In the genomic region with DNA sequence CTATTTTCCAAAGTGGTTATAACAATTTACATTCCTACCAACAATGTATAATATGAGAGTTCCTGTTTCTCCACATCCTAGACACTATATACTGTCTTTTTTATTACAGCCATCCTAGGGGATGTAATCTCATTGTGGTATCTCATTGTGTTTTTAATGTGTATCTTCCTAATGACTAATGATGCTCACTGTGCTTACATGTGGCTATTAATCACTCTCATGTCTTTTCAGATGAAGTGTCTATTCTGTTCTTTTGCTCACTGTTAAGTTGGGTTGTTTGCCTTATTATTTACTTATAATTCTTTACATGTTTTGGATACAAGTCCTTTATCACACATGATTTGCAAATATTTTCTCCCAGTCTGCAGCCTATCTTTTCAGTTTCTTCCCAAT, we compare ENCODE assay signal across 28 cellular contexts.
DNase-seq lines count a peak whose midpoint lies in the region; ATAC-seq and TF ChIP-seq lines count a peak whose summit lies in the region.
"Had no signal": no experiment of that assay in that cellular context is flagged by ENCODE, and none has a peak within 500 bp of the region (broad histone marks: within the 10 kb centered on the region; RNA-seq: fewer than 3 reads in every experiment).

No MANE protein-coding gene starts in this region.

- CTCF ChIA-PET in WTC11 (lab: Charles Lee): no interaction called here

- H3K4me1 ChIP-seq in mesenchymal stem cell (ENCODE audit: control insufficient read depth, insufficient read depth, low read depth, low read length): no peaks in the 10 kb centered on the region

- H3K27me3 Mint-ChIP-seq in WTC11 (ENCODE audit: low read depth): no peaks in the 10 kb centered on the region
- H3K27me3 Mint-ChIP-seq: activated naive CD8-positive, alpha-beta T cell treated with anti-CD3 and anti-CD28 coated beads, Interleukin-2, amount 50 U/mL, for 24 hours; brain; CD4-positive, alpha-beta T cell; naive B cell; stimulated activated naive CD8-positive, alpha-beta T cell treated with anti-CD3 and anti-CD28 coated beads, Interleukin-15, Interleukin-2, amounts not matched to agents 100 ng/mL and 50 ng/mL, for 24 hours had no signal

- no peak overlapping the region for H4K91ac ChIP-seq in mesenchymal stem cell (ENCODE audit: low read length)

- H2BK15ac ChIP-seq in mesenchymal stem cell (ENCODE audit: low read depth, poor library complexity, severe bottlenecking): no peak overlapping the region

- H3K14ac ChIP-seq in mesenchymal stem cell (ENCODE audit: low read length in 2 of 2): no peak overlapping the region

- no peaks in the 10 kb centered on the region for H3K79me1 ChIP-seq in mesenchymal stem cell (replicated peaks; ENCODE audit: low read length, poor library complexity, severe bottlenecking)

- H3K9ac ChIP-seq in mesenchymal stem cell (ENCODE audit: low read length): no peak overlapping the region

- H3K27me3 ChIP-seq in mesenchymal stem cell (ENCODE audit: control insufficient read depth in 1 of 2, insufficient read depth in 1 of 2, low read length in 2 of 2): no peaks in the 10 kb centered on the region
- H3K27me3 ChIP-seq: esophagus muscularis mucosa, thyroid gland had no signal

- no peak overlapping the region for H3K4me2 ChIP-seq in mesenchymal stem cell (ENCODE audit: low read length, poor library complexity, severe bottlenecking)
- H3K4me2 ChIP-seq: smooth muscle cell had no signal

- TF ChIP-seq CTCF in WTC11 (IDR thresholded peaks at IDR 0.05): no peak

- H3K27ac Mint-ChIP-seq in WTC11: no peak overlapping the region
- H3K27ac Mint-ChIP-seq: activated naive CD8-positive, alpha-beta T cell treated with anti-CD3 and anti-CD28 coated beads, Interleukin-2, amount 50 U/mL, for 24 hours; brain; CD4-positive, alpha-beta T cell; stimulated activated naive CD8-positive, alpha-beta T cell treated with anti-CD3 and anti-CD28 coated beads, Interleukin-15, Interleukin-2, amounts not matched to agents 100 ng/mL and 50 ng/mL, for 24 hours had no signal

- no peak overlapping the region for H3K23ac ChIP-seq in mesenchymal stem cell (ENCODE audit: low read length in 2 of 2)

- POLR2A ChIA-PET in WTC11 (lab: Charles Lee): no interaction called here

- no peak overlapping the region for H2BK120ac ChIP-seq in mesenchymal stem cell (ENCODE audit: low read depth, low read length)

- no peak overlapping the region for H4K8ac ChIP-seq in mesenchymal stem cell (ENCODE audit: low read length)

- H3K36me3 Mint-ChIP-seq in WTC11: no peaks in the 10 kb centered on the region

- H2BK5ac ChIP-seq in mesenchymal stem cell (ENCODE audit: low read depth, low read length, poor library complexity, severe bottlenecking): no peak overlapping the region

- H3K4me1 Mint-ChIP-seq in WTC11: no peaks in the 10 kb centered on the region

- ATAC-seq in GM18517 (IDR thresholded peaks at IDR 0.05; ENCODE audit: unreplicated experiment) (peak; percentile 13), HG02623 (IDR thresholded peaks at IDR 0.05; ENCODE audit: unreplicated experiment) (peak; percentile 13), HG03469 (IDR thresholded peaks at IDR 0.05; ENCODE audit: unreplicated experiment) (peak; percentile 8), WTC11 (no peak), GM21515 (IDR thresholded peaks at IDR 0.05; ENCODE audit: unreplicated experiment) (no peak)
- ATAC-seq: activated naive CD8-positive, alpha-beta T cell treated with anti-CD3 and anti-CD28 coated beads, Interleukin-2, amount 50 U/mL, for 24 hours had no signal

- H3K4me3 ChIP-seq in mesenchymal stem cell (ENCODE audit: insufficient read depth in 1 of 2, low read depth in 1 of 2, low read length in 2 of 2): no peak overlapping the region
- H3K4me3 ChIP-seq: esophagus muscularis mucosa, SK-N-MC, smooth muscle cell, thyroid gland had no signal

- peaks cover 7% of the 10 kb centered on the region for H3K9me3 ChIP-seq in mesenchymal stem cell (ENCODE audit: control insufficient read depth, low read length)
- H3K9me3 ChIP-seq: thyroid gland had no signal

- no peak overlapping the region for H3K4me3 Mint-ChIP-seq in WTC11
- H3K4me3 Mint-ChIP-seq: activated naive CD8-positive, alpha-beta T cell treated with anti-CD3 and anti-CD28 coated beads, Interleukin-2, amount 50 U/mL, for 24 hours; brain; CD4-positive, alpha-beta T cell; stimulated activated naive CD8-positive, alpha-beta T cell treated with anti-CD3 and anti-CD28 coated beads, Interleukin-15, Interleukin-2, amounts not matched to agents 100 ng/mL and 50 ng/mL, for 24 hours had no signal

- no peak overlapping the region for H2AFZ ChIP-seq in mesenchymal stem cell (ENCODE audit: low read depth, low read length)

- H3K18ac ChIP-seq in mesenchymal stem cell (ENCODE audit: low read depth in 1 of 2, low read length in 2 of 2): no peak overlapping the region

- no peak overlapping the region for H2BK12ac ChIP-seq in mesenchymal stem cell (ENCODE audit: low read length in 2 of 2)

- DNase-seq in mesenchymal stem cell: peak; percentile 27
- DNase-seq in inferior parietal cortex (ENCODE audit: extremely low spot score): no peak
- no peak for DNase-seq in WTC11 (ENCODE audit: low spot score)
- no peak for DNase-seq in T-helper 1 cell
- DNase-seq: activated effector memory CD4-positive, alpha-beta T cell treated with anti-CD3 and anti-CD28 coated beads, Interleukin-2, amount 50 U/mL, for 16 hours; activated naive CD8-positive, alpha-beta T cell treated with anti-CD3 and anti-CD28 coated beads, Interleukin-2, amount 50 U/mL, for 24 hours; CD4-positive, alpha-beta T cell; effector CD8-positive, alpha-beta T cell; kidney glomerular epithelial cell; mesendoderm; MM.1S; naive B cell; NCI-H146; NCI-H2171 treated with DMSO at 0.1 percent for 48 hours; NCI-H526; occipital lobe; thyroid gland had no signal

- peaks cover 0 to 7% of the 10 kb centered on the region in 2 experiments for H3K36me3 ChIP-seq in mesenchymal stem cell (ENCODE audit: control insufficient read depth in 1 of 2, insufficient read depth in 2 of 2, low read depth in 1 of 2, low read length in 2 of 2)
- H3K36me3 ChIP-seq: esophagus muscularis mucosa, thyroid gland had no signal

- H2AK5ac ChIP-seq in mesenchymal stem cell (ENCODE audit: low read length, severe bottlenecking): no peak overlapping the region

- H3K27ac ChIP-seq in mesenchymal stem cell (ENCODE audit: low read length, poor library complexity, severe bottlenecking): no peak overlapping the region
- H3K27ac ChIP-seq: esophagus muscularis mucosa, RWPE1, SK-N-MC, thyroid gland, VCaP had no signal

- no peak overlapping the region for H3K4ac ChIP-seq in mesenchymal stem cell (ENCODE audit: low read depth in 1 of 2, low read length in 2 of 2)

- peaks cover 18% of the 10 kb centered on the region for H3K9me3 Mint-ChIP-seq in WTC11
- H3K9me3 Mint-ChIP-seq: activated naive CD8-positive, alpha-beta T cell treated with anti-CD3 and anti-CD28 coated beads, Interleukin-2, amount 50 U/mL, for 24 hours had no signal

TF ChIP-seq in WTC11, 78 proteins besides CTCF, POLR2A, EP300 and RAD21 (continues in another document):
- no peak for TF ChIP-seq ELF4 (CRISPR knock-in tag; IDR thresholded peaks at IDR 0.05; ENCODE audit: low read depth)
- no peak for TF ChIP-seq PRDM15 (CRISPR knock-in tag; IDR thresholded peaks at IDR 0.05)

Comparison
In these comparisons a context has a peak if more than half of its experiments do, and no peak if none do; other contexts are left out.
1. ATAC-seq: peak in GM18517 (single experiment), HG02623 (single experiment) and HG03469 (single experiment); none in WTC11 (single experiment) and GM21515 (single experiment).